In genomic region chr22:44389926-44390925, GRCh38 we compare ENCODE assay signal across 26 cellular contexts.
DNase-seq lines count a peak whose midpoint lies in the region; ATAC-seq and TF ChIP-seq lines count a peak whose summit lies in the region.
"Had no signal": no experiment of that assay in that cellular context is flagged by ENCODE, and none has a peak within 500 bp of the region (broad histone marks: within the 10 kb centered on the region; RNA-seq: fewer than 3 reads in every experiment).

No MANE protein-coding gene starts in this region.

- no peak for ATAC-seq in SK-N-SH treated with all-trans-retinoic acid at 6 μM for 48 hours
- ATAC-seq in left ventricle myocardium superior = no peak
- no peak for ATAC-seq in omental fat pad (ENCODE audit: low FRiP score)
- ATAC-seq in HG02870 (IDR thresholded peaks at IDR 0.05; ENCODE audit: unreplicated experiment) = no peak
- no peak for ATAC-seq in GM18505 (IDR thresholded peaks at IDR 0.05; ENCODE audit: unreplicated experiment)
- ATAC-seq: activated CD8-positive, alpha-beta T cell treated with anti-CD3 and anti-CD28 coated beads for 36 hours; activated T-helper 17 cell treated with anti-CD3 and anti-CD28 coated beads, Interleukin-2, amount 50 U/mL, for 72 hours; GM12878; pancreas; right cardiac atrium; T-helper 17 cell had no signal

- H3K27me3 ChIP-seq in SK-N-SH (ENCODE audit: insufficient read depth) (peaks cover 16% of the 10 kb centered on the region; the same call in 1 of the 2 replicates), BE2C (no peaks in the 10 kb centered on the region; the same call in 1 of the 2 replicates)
- H3K27me3 ChIP-seq: pancreas, thyroid gland had no signal

- peak; percentile 53 for DNase-seq in SK-N-SH
- DNase-seq in BE2C = peak; percentile 5
- peak; percentile 3 for DNase-seq in left ventricle myocardium superior
- DNase-seq in omental fat pad (ENCODE audit: low spot score) = peak; percentile 2
- no peak for DNase-seq in NOMO-1 treated with dmso at 0.1 percent for 144 hours (lab: John Stamatoyannopoulos, UW; ENCODE audit: unreplicated experiment)
- DNase-seq: activated CD4-positive, alpha-beta T cell treated with anti-CD3 and anti-CD28 coated beads for 1 hour; activated CD8-positive, alpha-beta T cell treated with anti-CD3 and anti-CD28 coated beads for 36 hours; cerebellar nuclear complex; mesenchymal stem cell; naive B cell; NCI-H1436; NCI-H2081 treated with DMSO at 0.1 percent for 48 hours; NCI-H345; NCI-H748 treated with DMSO at 0.1 percent for 48 hours; stimulated activated naive CD4-positive, alpha-beta T cell treated with Interleukin-2 at 50 U/mL for 16 hours; T-helper 17 cell; thyroid gland had no signal

- H3K4me3 ChIP-seq in SK-N-SH (ENCODE audit: low read depth in 2 of 2, low read length in 1 of 2) = no peak overlapping the region
- H3K4me3 ChIP-seq in BE2C (ENCODE audit: low read depth, low read length) = no peak overlapping the region
- H3K4me3 ChIP-seq: GM12878, pancreas, thyroid gland had no signal

- TF ChIP-seq EP300 in SK-N-SH (IDR thresholded peaks at IDR 0.05; ENCODE audit: borderline replicate concordance in 1 of 2, low read depth in 1 of 2, low read length in 1 of 2) = no peak

- no peak for TF ChIP-seq CTCF in SK-N-SH (IDR thresholded peaks at IDR 0.05)
- no peak for TF ChIP-seq CTCF in BE2C (IDR thresholded peaks at IDR 0.05; ENCODE audit: low read depth, low read length)
- no peak for TF ChIP-seq CTCF in omental fat pad (IDR thresholded peaks at IDR 0.05)

- TF ChIP-seq POLR2A in GM18505 (IDR thresholded peaks at IDR 0.05; ENCODE audit: borderline replicate concordance, extremely low read depth, insufficient read depth, insufficient read length) = no peak

- no peak overlapping the region for H2AFZ ChIP-seq in SK-N-SH (ENCODE audit: low read depth)

- intact Hi-C loops in left ventricle myocardium superior (cut with micrococcal nuclease) = no loop called here

- no peaks in the 10 kb centered on the region for H3K36me3 ChIP-seq in SK-N-SH (replicated peaks in 1 of 2; ENCODE audit: control insufficient read depth in 1 of 2, insufficient read depth in 2 of 2, low read length in 1 of 2)
- H3K36me3 ChIP-seq in BE2C = no peaks in the 10 kb centered on the region
- H3K36me3 ChIP-seq: pancreas, thyroid gland had no signal

- H3K4me2 ChIP-seq in SK-N-SH = no peak overlapping the region

- H3K79me2 ChIP-seq in SK-N-SH (ENCODE audit: insufficient read depth) = no peaks in the 10 kb centered on the region

- peaks cover 0 to 18% of the 10 kb centered on the region in 2 experiments; a peak in 1 of 4 replicates for H3K4me1 ChIP-seq in SK-N-SH (ENCODE audit: control insufficient read depth in 1 of 2, insufficient read depth in 2 of 2, low read depth in 1 of 2, low read length in 1 of 2)
- no peaks in the 10 kb centered on the region for H3K4me1 ChIP-seq in BE2C
- H3K4me1 ChIP-seq: pancreas, thyroid gland had no signal

- no peak for TF ChIP-seq RAD21 in SK-N-SH (IDR thresholded peaks at IDR 0.05; ENCODE audit: low read length)

- no peak overlapping the region for H3K27ac ChIP-seq in SK-N-SH (ENCODE audit: low read depth in 2 of 2, low read length in 1 of 2)
- H3K27ac ChIP-seq: 22Rv1, HL-60, pancreas, thyroid gland had no signal

- no peaks in the 10 kb centered on the region for H3F3A ChIP-seq in SK-N-SH (replicated peaks; ENCODE audit: insufficient read depth)

- CTCF ChIA-PET in SK-N-SH (lab: Yijun Ruan, JAX) = interaction anchor here (0.7 to 1.0 kb wide), 2 partner anchors 9 to 97 kb away, joined by 3 read pairs; no protein-coding TSS in a partner anchor

- no peak overlapping the region for H3K9ac ChIP-seq in SK-N-SH

- POLR2A ChIA-PET in SK-N-SH (lab: Yijun Ruan, JAX) = no interaction called here

- WGBS in SK-N-SH (ENCODE audit: low lambda C conversion rate) = 73% methylated on average over 14 of the region's 14 CpGs

- H3K9me3 ChIP-seq in SK-N-SH = no peaks in the 10 kb centered on the region
- H3K9me3 ChIP-seq in BE2C = no peaks in the 10 kb centered on the region
- H3K9me3 ChIP-seq: pancreas, thyroid gland had no signal

- no peaks in the 10 kb centered on the region for H3K9me2 ChIP-seq in SK-N-SH

- H4K20me1 ChIP-seq in SK-N-SH (ENCODE audit: insufficient read depth) = no peaks in the 10 kb centered on the region

TF ChIP-seq in SK-N-SH, 30 proteins besides CTCF, POLR2A, EP300 and RAD21 (continues in another document):
- TF ChIP-seq EZH2phosphoT487 (IDR thresholded peaks at IDR 0.05; ENCODE audit: borderline replicate concordance, low read depth) = no peak
- no peak for TF ChIP-seq TEAD4 (IDR thresholded peaks at IDR 0.05; ENCODE audit: borderline replicate concordance, insufficient read depth)
- no peak for TF ChIP-seq GATA2 (CRISPR knock-in tag; IDR thresholded peaks at IDR 0.05)
- TF ChIP-seq CHD2 (IDR thresholded peaks at IDR 0.05; ENCODE audit: low read length, partially characterized antibody) = no peak
- no peak for TF ChIP-seq RXRA (IDR thresholded peaks at IDR 0.05; ENCODE audit: borderline replicate concordance, low read depth)
- TF ChIP-seq PBX3 (IDR thresholded peaks at IDR 0.05) = no peak
- TF ChIP-seq IRF3 (IDR thresholded peaks at IDR 0.05; ENCODE audit: low read depth, low read length) = no peak
- TF ChIP-seq GABPA (IDR thresholded peaks at IDR 0.05; ENCODE audit: low read depth) = no peak
- no peak for TF ChIP-seq MXI1 (IDR thresholded peaks at IDR 0.05; ENCODE audit: low read depth, low read length)
- no peak for TF ChIP-seq RCOR1 (IDR thresholded peaks at IDR 0.05; ENCODE audit: low read length)

TF ChIP-seq in SK-N-SH treated with all-trans-retinoic acid at 6 μM for 48 hours, 23 proteins besides CTCF, POLR2A, EP300 and RAD21:
- TF ChIP-seq PATZ1 (CRISPR knock-in tag; IDR thresholded peaks at IDR 0.05; ENCODE audit: borderline replicate concordance) (no peak), TOX (CRISPR knock-in tag; IDR thresholded peaks at IDR 0.05; ENCODE audit: borderline replicate concordance) (no peak), RARB (CRISPR knock-in tag; IDR thresholded peaks at IDR 0.05) (no peak)
TF ChIP-seq in SK-N-SH treated with all-trans-retinoic acid at 6 μM for 48 hours: peak in this region for 0.
